In genomic region chr13:109869312-109870237, GRCh38 we compare ENCODE assay signal across 8 cellular contexts.
A peak's percentile ranks its signal among the peaks of the same experiment; 100 is the strongest.
DNase-seq lines count a peak whose midpoint lies in the region; ATAC-seq and TF ChIP-seq lines count a peak whose summit lies in the region.

No MANE protein-coding gene starts in this region.

- peak overlapping the region; percentile 42 for H3K4me3 Mint-ChIP-seq in activated CD8-positive, alpha-beta T cell treated with anti-CD3 and anti-CD28 coated beads for 36 hours

- H3K27me3 Mint-ChIP-seq in activated CD8-positive, alpha-beta T cell treated with anti-CD3 and anti-CD28 coated beads for 36 hours = peaks cover 19% of the 10 kb centered on the region

- intact Hi-C loops in activated CD8-positive, alpha-beta T cell treated with anti-CD3 and anti-CD28 coated beads for 36 hours (cut with micrococcal nuclease) = no loop called here
- intact Hi-C loops in psoas muscle (cut with DNase I) = loop anchor here (5.0 to 10.0 kb wide), 2 partner anchors 65 to 712 kb away; no protein-coding TSS in a partner anchor

- no peak for TF ChIP-seq CTCF in activated CD8-positive, alpha-beta T cell treated with anti-CD3 and anti-CD28 coated beads for 36 hours (IDR thresholded peaks at IDR 0.05)
- TF ChIP-seq CTCF in psoas muscle (IDR thresholded peaks at IDR 0.05) = no peak

- ATAC-seq in activated CD8-positive, alpha-beta T cell treated with anti-CD3 and anti-CD28 coated beads for 36 hours = peak; percentile 91
- peak; percentile 72 to 86 (median 82) for ATAC-seq in psoas muscle
- ATAC-seq in GM19467 (IDR thresholded peaks at IDR 0.05; ENCODE audit: unreplicated experiment) = no peak
- no peak for ATAC-seq in GM19035 (IDR thresholded peaks at IDR 0.05; ENCODE audit: unreplicated experiment)

- H3K9me3 Mint-ChIP-seq in activated CD8-positive, alpha-beta T cell treated with anti-CD3 and anti-CD28 coated beads for 36 hours = no peaks in the 10 kb centered on the region

- no peaks in the 10 kb centered on the region for H3K27me3 ChIP-seq in psoas muscle (ENCODE audit: insufficient read depth in 3 of 3, low read length in 2 of 3)

- H3K9me3 ChIP-seq in psoas muscle = no peaks in the 10 kb centered on the region

- CTCF ChIA-PET in activated CD8-positive, alpha-beta T cell treated with anti-CD3 and anti-CD28 coated beads for 36 hours (lab: Charles Lee) = no interaction called here

- peaks cover 6% of the 10 kb centered on the region for H3K4me1 Mint-ChIP-seq in activated CD8-positive, alpha-beta T cell treated with anti-CD3 and anti-CD28 coated beads for 36 hours (ENCODE audit: low read depth)

- peaks cover 5% of the 10 kb centered on the region for H3K4me1 ChIP-seq in psoas muscle

- POLR2A ChIA-PET in activated CD8-positive, alpha-beta T cell treated with anti-CD3 and anti-CD28 coated beads for 36 hours (lab: Charles Lee) = no interaction called here

- H3K4me3 ChIP-seq in psoas muscle = peak overlapping the region; percentile 56

- no peaks in the 10 kb centered on the region for H3K36me3 ChIP-seq in psoas muscle (ENCODE audit: insufficient read depth in 1 of 2, low read depth in 1 of 2)

- H3K27ac Mint-ChIP-seq in activated CD8-positive, alpha-beta T cell treated with anti-CD3 and anti-CD28 coated beads for 36 hours = no peak overlapping the region

- WGBS in psoas muscle, 3 donors = 23 to 44% (median 40%) methylated on average over 43 of the region's 43 CpGs

- H3K27ac ChIP-seq in psoas muscle = no peak overlapping the region

- H3K36me3 Mint-ChIP-seq in activated CD8-positive, alpha-beta T cell treated with anti-CD3 and anti-CD28 coated beads for 36 hours (ENCODE audit: low read depth) = no peaks in the 10 kb centered on the region

- DNase-seq in DMS79 (lab: John Stamatoyannopoulos, UW) (peak; percentile 97), NCI-H1417 (lab: John Stamatoyannopoulos, UW) (peak; percentile 80 to 99 (median 92)), glomerular visceral epithelial cell (ENCODE audit: extremely low spot score) (peak; percentile 96), psoas muscle (peak; percentile 79 to 80), GOT3 (lab: John Stamatoyannopoulos, UW) (no peak)
- peak; percentile 67 for DNase-seq in activated CD8-positive, alpha-beta T cell treated with anti-CD3 and anti-CD28 coated beads for 36 hours

Comparison
In these comparisons a context has a peak if more than half of its experiments do, and no peak if none do; other contexts are left out.
1. ATAC-seq: peak in activated CD8-positive, alpha-beta T cell treated with anti-CD3 and anti-CD28 coated beads for 36 hours (single experiment) and psoas muscle (4 of 4); none in GM19467 (single experiment) and GM19035 (single experiment).